Comparison of ENCODE assay signal across 14 cellular contexts in genomic region chr12:96344124-96344695, GRCh38.
"Had no signal": no experiment of that assay in that cellular context is flagged by ENCODE, and none has a peak within 500 bp of the region (broad histone marks: within the 10 kb centered on the region; RNA-seq: fewer than 3 reads in every experiment).

No MANE protein-coding gene starts in this region.

- H3K27me3 ChIP-seq: dorsolateral prefrontal cortex, hepatocyte, neutrophil had no signal

- H2AFZ ChIP-seq: hepatocyte had no signal

- H3K4me2 ChIP-seq: hepatocyte had no signal

- H3K36me3 ChIP-seq: neutrophil had no signal

- ATAC-seq: esophagus mucosa, left lobe of liver had no signal

- H3K27me3 Mint-ChIP-seq: activated CD4-positive, alpha-beta memory T cell treated with anti-CD3 and anti-CD28 coated beads for 36 hours; activated CD4-positive, alpha-beta T cell treated with anti-CD3 and anti-CD28 coated beads for 36 hours; type B pancreatic cell had no signal

- H3K27ac Mint-ChIP-seq: activated CD4-positive, alpha-beta memory T cell treated with anti-CD3 and anti-CD28 coated beads for 36 hours had no signal

- H3K27ac ChIP-seq: hepatocyte, skin epidermis had no signal

- DNase-seq: activated CD4-positive, alpha-beta memory T cell treated with anti-CD3 and anti-CD28 coated beads for 36 hours; activated CD4-positive, alpha-beta T cell treated with anti-CD3 and anti-CD28 coated beads for 36 hours; activated gamma-delta T cell treated with Interleukin-2 at 50 U/mL for 16 hours; activated T-cell treated with anti-CD3 and anti-CD28 coated beads, Interleukin-2, amount 50 U/mL, for 48 hours; dorsolateral prefrontal cortex; stimulated activated CD4-positive, alpha-beta T cell treated with anti-CD3 and anti-CD28 coated beads, Interleukin-15, amount 100 ng/mL, for 24 hours; stimulated activated CD4-positive, alpha-beta T cell treated with anti-CD3 and anti-CD28 coated beads, Interleukin-4, amount 100 ng/mL, for 1 hour; stimulated activated naive CD8-positive, alpha-beta T cell treated with anti-CD3 and anti-CD28 coated beads, Interleukin-15, Interleukin-2, amounts not matched to agents 100 U/mL and 50 U/mL, for 24 hours had no signal

- H3K4me3 ChIP-seq: dorsolateral prefrontal cortex, hepatocyte, skin epidermis had no signal

- H3K9me3 ChIP-seq: neutrophil had no signal

- H3K4me3 Mint-ChIP-seq: activated CD4-positive, alpha-beta memory T cell treated with anti-CD3 and anti-CD28 coated beads for 36 hours; activated CD4-positive, alpha-beta T cell treated with anti-CD3 and anti-CD28 coated beads for 36 hours; type B pancreatic cell had no signal
